Comparison of ENCODE assay signal across 20 cellular contexts in the genomic region with DNA sequence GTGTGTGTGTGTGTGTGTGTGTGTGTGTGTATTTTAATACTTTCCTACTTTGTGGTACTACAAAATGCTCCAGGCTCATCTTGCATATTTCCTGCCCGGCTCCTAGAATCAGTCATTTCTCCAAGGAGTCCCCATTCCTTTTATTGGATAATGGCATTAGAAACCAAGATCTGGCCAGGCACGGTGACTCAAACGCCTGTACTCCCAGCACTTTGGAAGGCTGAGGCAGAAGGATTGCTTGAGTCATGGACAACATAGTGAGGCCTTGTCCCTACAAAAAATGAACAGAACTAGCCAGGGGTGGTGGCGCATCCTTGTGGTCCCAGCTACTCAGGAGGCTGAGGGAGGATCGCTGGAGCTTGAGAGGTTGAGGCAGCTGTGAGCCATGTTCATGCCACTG. TPM values are rescaled to one million over a fixed set of nuclear protein-coding genes. Genes with fewer than 3 reads are reported as not detected.
A peak's percentile ranks its signal among the peaks of the same experiment; 100 is the strongest.
DNase-seq lines count a peak whose midpoint lies in the region; ATAC-seq and TF ChIP-seq lines count a peak whose summit lies in the region.
"Had no signal": no experiment of that assay in that cellular context is flagged by ENCODE, and none has a peak within 500 bp of the region (broad histone marks: within the 10 kb centered on the region; RNA-seq: fewer than 3 reads in every experiment).

No MANE protein-coding gene starts in this region.

- no peak overlapping the region for H3K4me2 ChIP-seq in IMR-90 (ENCODE audit: low read depth, low read length)
- H3K4me2 ChIP-seq: A549 had no signal

- no peaks in the 10 kb centered on the region for H3K9me3 Mint-ChIP-seq in activated naive CD4-positive, alpha-beta T cell treated with anti-CD3 and anti-CD28 coated beads, Interleukin-2, amount 50 U/mL, for 24 hours
- peaks cover 5% of the 10 kb centered on the region for H3K9me3 Mint-ChIP-seq in activated naive CD4-positive, alpha-beta T cell treated with anti-CD3 and anti-CD28 coated beads, Interleukin-2, amount 10 ng/mL, durations not matched to agents 7 days and 5 days
- no peaks in the 10 kb centered on the region for H3K9me3 Mint-ChIP-seq in effector memory CD8-positive, alpha-beta T cell
- H3K9me3 Mint-ChIP-seq in stimulated activated naive B cell treated with anti-CD40 and anti-IgM and Interleukin-4, amounts not matched to agents 10 μg/mL and 1 μg/mL and 100 μg/mL, for 72 hours = no peaks in the 10 kb centered on the region

- H3K9ac ChIP-seq in IMR-90 (ENCODE audit: low read depth, low read length) = no peak overlapping the region

- no peaks in the 10 kb centered on the region for H3K36me3 ChIP-seq in IMR-90 (ENCODE audit: control insufficient read depth, insufficient read depth, low read length)
- H3K36me3 ChIP-seq: lower lobe of right lung, upper lobe of right lung had no signal

- no peak overlapping the region for H2BK15ac ChIP-seq in IMR-90 (ENCODE audit: low read depth, low read length)

- CTCF ChIA-PET in activated naive CD4-positive, alpha-beta T cell treated with anti-CD3 and anti-CD28 coated beads, Interleukin-2, amount 10 ng/mL, durations not matched to agents 7 days and 5 days (lab: Charles Lee) = no interaction called here
- CTCF ChIA-PET in IMR-90 (lab: Yijun Ruan, JAX) = no interaction called here

- H2AFZ ChIP-seq in IMR-90 (replicated peaks; ENCODE audit: low read length, poor library complexity) = no peak overlapping the region

- H3K23ac ChIP-seq in IMR-90 (ENCODE audit: low read depth, low read length) = no peak overlapping the region

- H3K9me1 ChIP-seq in IMR-90 (ENCODE audit: insufficient read depth, low read length) = no peaks in the 10 kb centered on the region

- H4K8ac ChIP-seq in IMR-90 (ENCODE audit: low read depth in 2 of 2, low read length in 2 of 2) = no peak overlapping the region

- no peak for TF ChIP-seq POLR2A in IMR-90 (IDR thresholded peaks at IDR 0.05; ENCODE audit: low read depth, low read length)

- peaks cover 74% of the 10 kb centered on the region for H3K4me1 Mint-ChIP-seq in activated naive CD4-positive, alpha-beta T cell treated with anti-CD3 and anti-CD28 coated beads, Interleukin-2, amount 50 U/mL, for 24 hours
- H3K4me1 Mint-ChIP-seq in activated naive CD4-positive, alpha-beta T cell treated with anti-CD3 and anti-CD28 coated beads, Interleukin-2, amount 10 ng/mL, durations not matched to agents 7 days and 5 days = peaks cover 51% of the 10 kb centered on the region
- peaks cover 46 to 55% of the 10 kb centered on the region in 2 donors for H3K4me1 Mint-ChIP-seq in effector memory CD8-positive, alpha-beta T cell (ENCODE audit: low read depth in 2 of 2)
- H3K4me1 Mint-ChIP-seq in stimulated activated naive B cell treated with anti-CD40 and anti-IgM and Interleukin-4, amounts not matched to agents 10 μg/mL and 1 μg/mL and 100 μg/mL, for 72 hours = peaks cover 22 to 39% of the 10 kb centered on the region in 2 donors

- peak overlapping the region; percentile 41 for H3K27ac Mint-ChIP-seq in activated naive CD4-positive, alpha-beta T cell treated with anti-CD3 and anti-CD28 coated beads, Interleukin-2, amount 50 U/mL, for 24 hours
- no peak overlapping the region for H3K27ac Mint-ChIP-seq in activated naive CD4-positive, alpha-beta T cell treated with anti-CD3 and anti-CD28 coated beads, Interleukin-2, amount 10 ng/mL, durations not matched to agents 7 days and 5 days
- H3K27ac Mint-ChIP-seq in effector memory CD8-positive, alpha-beta T cell = peak overlapping the region; percentile 90 to 93
- peak overlapping the region; percentile 62 for H3K27ac Mint-ChIP-seq in stimulated activated naive B cell treated with anti-CD40 and anti-IgM and Interleukin-4, amounts not matched to agents 10 μg/mL and 1 μg/mL and 100 μg/mL, for 72 hours
- H3K27ac Mint-ChIP-seq: activated naive CD8-positive, alpha-beta T cell treated with anti-CD3 and anti-CD28 coated beads, Interleukin-2, amount 10 ng/mL, durations not matched to agents 7 days and 5 days had no signal

- no peaks in the 10 kb centered on the region for H3K9me3 ChIP-seq in IMR-90 (ENCODE audit: control insufficient read depth, insufficient read depth, low read length)
- H3K9me3 ChIP-seq: A549, lower lobe of right lung, upper lobe of right lung had no signal

- peaks cover 6% of the 10 kb centered on the region for H3K36me3 Mint-ChIP-seq in activated naive CD4-positive, alpha-beta T cell treated with anti-CD3 and anti-CD28 coated beads, Interleukin-2, amount 50 U/mL, for 24 hours
- peaks cover 34% of the 10 kb centered on the region for H3K36me3 Mint-ChIP-seq in activated naive CD4-positive, alpha-beta T cell treated with anti-CD3 and anti-CD28 coated beads, Interleukin-2, amount 10 ng/mL, durations not matched to agents 7 days and 5 days
- H3K36me3 Mint-ChIP-seq in effector memory CD8-positive, alpha-beta T cell (ENCODE audit: insufficient read depth) = peaks cover 3% of the 10 kb centered on the region
- peaks cover 8 to 21% of the 10 kb centered on the region in 2 donors for H3K36me3 Mint-ChIP-seq in stimulated activated naive B cell treated with anti-CD40 and anti-IgM and Interleukin-4, amounts not matched to agents 10 μg/mL and 1 μg/mL and 100 μg/mL, for 72 hours

- H3K14ac ChIP-seq in IMR-90 (replicated peaks; ENCODE audit: low read depth, low read length) = no peak overlapping the region

- no peak overlapping the region for H3K56ac ChIP-seq in IMR-90 (ENCODE audit: extremely low read depth, insufficient read depth, low read length)

- no peaks in the 10 kb centered on the region for H4K20me1 ChIP-seq in IMR-90 (ENCODE audit: insufficient read depth, low read length)

- BruUV-seq in IMR-90 (replicated peaks; lab: Mats Ljungman, UMichigan) = no TSS peak

- H3K4me1 ChIP-seq in IMR-90 (ENCODE audit: control insufficient read depth, insufficient read depth, low read length) = no peaks in the 10 kb centered on the region
- H3K4me1 ChIP-seq: A549, lower lobe of right lung, upper lobe of right lung had no signal

- no peak overlapping the region for H2AK9ac ChIP-seq in IMR-90 (replicated peaks; ENCODE audit: low read depth, low read length, poor library complexity)

- H2BK120ac ChIP-seq in IMR-90 (ENCODE audit: low read depth, low read length) = no peak overlapping the region

- POLR2A ChIA-PET in IMR-90 (lab: Charles Lee; ENCODE audit: unreplicated experiment) = no interaction called here

- H3K27me3 ChIP-seq in IMR-90 (ENCODE audit: control insufficient read depth, insufficient read depth, low read length) = no peaks in the 10 kb centered on the region
- H3K27me3 ChIP-seq: upper lobe of right lung had no signal

- no peak overlapping the region for H3K4ac ChIP-seq in IMR-90 (ENCODE audit: low read depth, low read length)

- no peak overlapping the region for H2AK5ac ChIP-seq in IMR-90 (ENCODE audit: low read depth, low read length)

- DNase-seq in activated naive CD4-positive, alpha-beta T cell treated with anti-CD3 and anti-CD28 coated beads, Interleukin-2, amount 10 ng/mL, durations not matched to agents 7 days and 5 days = no peak
- peak; percentile 19 for DNase-seq in IMR-90
- DNase-seq in effector memory CD8-positive, alpha-beta T cell = no peak
- DNase-seq in stimulated activated naive B cell treated with anti-CD40 and anti-IgM and Interleukin-4, amounts not matched to agents 10 μg/mL and 1 μg/mL and 100 μg/mL, for 72 hours = no peak
- DNase-seq in ureter (ENCODE audit: low spot score) = no peak
- no peak for DNase-seq in omental fat pad (ENCODE audit: low spot score)
- DNase-seq: activated naive CD8-positive, alpha-beta T cell treated with anti-CD3 and anti-CD28 coated beads, Interleukin-2, amount 10 ng/mL, durations not matched to agents 7 days and 5 days; glutamatergic neuron; GOT3; kidney; lower lobe of right lung; NCI-H1092; NCI-H187; RPMI8226; stimulated activated CD8-positive, alpha-beta memory T cell treated with anti-CD3 and anti-CD28 coated beads, Interleukin-4, amount 100 ng/mL, for 48 hours; substantia nigra; upper lobe of right lung had no signal

- no peak overlapping the region for H4K5ac ChIP-seq in IMR-90 (ENCODE audit: low read depth, low read length)

- H3K27ac ChIP-seq in IMR-90 (ENCODE audit: insufficient read depth, low read length) = no peak overlapping the region
- H3K27ac ChIP-seq: A549, lower lobe of right lung, upper lobe of right lung had no signal

- H2BK5ac ChIP-seq in IMR-90 (ENCODE audit: low read depth, low read length, poor library complexity, severe bottlenecking) = no peak overlapping the region

- H4K91ac ChIP-seq in IMR-90 (ENCODE audit: insufficient read depth, low read depth, low read length) = no peak overlapping the region

- in situ Hi-C loops in IMR-90 (cut with MboI; ENCODE audit: low sequenced_read_pairs) = no loop called here

- no peak for TF ChIP-seq CTCF in IMR-90 (conservative IDR thresholded peaks at IDR 0.05; ENCODE audit: low read depth, low read length)
- TF ChIP-seq CTCF in omental fat pad (IDR thresholded peaks at IDR 0.05) = no peak

- ATAC-seq in IMR-90 (ENCODE audit: low read depth) = no peak
- ATAC-seq in effector memory CD8-positive, alpha-beta T cell (replicated peaks) = no peak
- ATAC-seq in stimulated activated naive B cell treated with anti-CD40 and anti-IgM and Interleukin-4, amounts not matched to agents 10 μg/mL and 1 μg/mL and 100 μg/mL, for 72 hours (replicated peaks) = no peak
- ATAC-seq in GM21723 (IDR thresholded peaks at IDR 0.05; ENCODE audit: unreplicated experiment) = no peak
- no peak for ATAC-seq in omental fat pad (ENCODE audit: low FRiP score)
- ATAC-seq: A549, lower lobe of right lung, upper lobe of right lung had no signal

- dilution Hi-C loops in IMR-90 (cut with HindIII; ENCODE audit: low sequenced_read_pairs, unreplicated experiment) = no loop called here

- no peaks in the 10 kb centered on the region for H3K79me1 ChIP-seq in IMR-90 (ENCODE audit: low read depth in 1 of 2, low read length in 2 of 2)

- no peaks in the 10 kb centered on the region for H3K27me3 Mint-ChIP-seq in activated naive CD4-positive, alpha-beta T cell treated with anti-CD3 and anti-CD28 coated beads, Interleukin-2, amount 50 U/mL, for 24 hours
- H3K27me3 Mint-ChIP-seq in activated naive CD4-positive, alpha-beta T cell treated with anti-CD3 and anti-CD28 coated beads, Interleukin-2, amount 10 ng/mL, durations not matched to agents 7 days and 5 days = no peaks in the 10 kb centered on the region
- no peaks in the 10 kb centered on the region for H3K27me3 Mint-ChIP-seq in effector memory CD8-positive, alpha-beta T cell
- H3K27me3 Mint-ChIP-seq in stimulated activated naive B cell treated with anti-CD40 and anti-IgM and Interleukin-4, amounts not matched to agents 10 μg/mL and 1 μg/mL and 100 μg/mL, for 72 hours = no peaks in the 10 kb centered on the region
- H3K27me3 Mint-ChIP-seq: activated naive CD8-positive, alpha-beta T cell treated with anti-CD3 and anti-CD28 coated beads, Interleukin-2, amount 10 ng/mL, durations not matched to agents 7 days and 5 days had no signal

- WGBS in IMR-90 (ENCODE audit: extremely low coverage in 2 of 2, insufficient read length in 1 of 2), 2 experiments = 80% methylated on average over 1 of the region's 5 CpGs; no CpG with 5 or more reads in 1 of the 2 experiments

- intact Hi-C loops in IMR-90 (cut with micrococcal nuclease) = no loop called here

- no peak overlapping the region for H3K18ac ChIP-seq in IMR-90 (ENCODE audit: low read depth, low read length)

- H3K4me3 Mint-ChIP-seq in activated naive CD4-positive, alpha-beta T cell treated with anti-CD3 and anti-CD28 coated beads, Interleukin-2, amount 50 U/mL, for 24 hours = peak overlapping the region; percentile 42
- H3K4me3 Mint-ChIP-seq in activated naive CD4-positive, alpha-beta T cell treated with anti-CD3 and anti-CD28 coated beads, Interleukin-2, amount 10 ng/mL, durations not matched to agents 7 days and 5 days = no peak overlapping the region
- peak overlapping the region in 1 of 2 donors; percentile 47 for H3K4me3 Mint-ChIP-seq in effector memory CD8-positive, alpha-beta T cell
- no peak overlapping the region for H3K4me3 Mint-ChIP-seq in stimulated activated naive B cell treated with anti-CD40 and anti-IgM and Interleukin-4, amounts not matched to agents 10 μg/mL and 1 μg/mL and 100 μg/mL, for 72 hours
- H3K4me3 Mint-ChIP-seq: activated naive CD8-positive, alpha-beta T cell treated with anti-CD3 and anti-CD28 coated beads, Interleukin-2, amount 10 ng/mL, durations not matched to agents 7 days and 5 days had no signal

- TF ChIP-seq RAD21 in IMR-90 (IDR thresholded peaks at IDR 0.05; ENCODE audit: low read length) = no peak

- no peak overlapping the region for H2BK20ac ChIP-seq in IMR-90 (ENCODE audit: low read depth, low read length)

- no peak overlapping the region for H3K4me3 ChIP-seq in IMR-90 (ENCODE audit: insufficient read depth, low read depth, low read length)
- H3K4me3 ChIP-seq: A549, lower lobe of right lung, upper lobe of right lung had no signal

RNA-seq across cellular contexts. Expression of a gene that starts 20.3 kb away (rescaled TPM):
- total RNA-seq in IMR-90 (2012; rRNA removed) (8.1 and 10.0 TPM in 2 replicates), ureter (109 TPM), omental fat pad (10 to 100 TPM; 28.8 to 57.6 (median 43.2) TPM)
- polyA plus RNA-seq in IMR-90 (2012; rRNA removed) = 3.1 and 4.6 TPM in 2 replicates
- polyA plus RNA-seq in IMR-90 (2012; cell fraction: cytosol; rRNA removed) = 1.3 TPM in 2 replicates
- polyA plus RNA-seq in IMR-90 (2012; cell fraction: nucleus; rRNA removed; ENCODE audit: low replicate concordance) = 2.2 and 12.8 TPM in 2 replicates
